In genomic region chr12:112590281-112590680, GRCh38 we compare ENCODE assay signal across 21 cellular contexts.
DNase-seq lines count a peak whose midpoint lies in the region; TF ChIP-seq lines count a peak whose summit lies in the region.
"Had no signal": no experiment of that assay in that cellular context is flagged by ENCODE, and none has a peak within 500 bp of the region (broad histone marks: within the 10 kb centered on the region; RNA-seq: fewer than 3 reads in every experiment).

No MANE protein-coding gene starts in this region.

- intact Hi-C loops in ovary (cut with DNase I), result no loop called here

- no peak overlapping the region for H2BK12ac ChIP-seq in H9 (ENCODE audit: insufficient read length, low read depth, low read length)

- H2BK15ac ChIP-seq in H9 (ENCODE audit: low read depth, low read length), result no peak overlapping the region

- no peaks in the 10 kb centered on the region; a peak in 1 of 7 replicates for H3K36me3 Mint-ChIP-seq in H9 (ENCODE audit: insufficient read depth in 1 of 3, low read depth in 3 of 3)
- H3K36me3 Mint-ChIP-seq: CD8-positive, alpha-beta T cell had no signal

- H3K56ac ChIP-seq in H9 (ENCODE audit: insufficient read length, low read depth, low read length), result no peak overlapping the region

- no peak overlapping the region for H3K4me3 Mint-ChIP-seq in H9
- H3K4me3 Mint-ChIP-seq: B cell; CD8-positive, alpha-beta T cell had no signal

- no peak overlapping the region for H3K18ac ChIP-seq in H9 (ENCODE audit: insufficient read length, low read depth, low read length)

- CTCF ChIA-PET in RWPE1 (lab: Yijun Ruan, JAX), result no interaction called here

- H3K9ac ChIP-seq in H9 (ENCODE audit: extremely low read depth, insufficient read length, low read length), result no peak overlapping the region

- no peaks in the 10 kb centered on the region for H3K79me2 ChIP-seq in H9 (ENCODE audit: insufficient read depth, low read length)

- H3K4me3 ChIP-seq in ovary (no peak overlapping the region), MG63 (no peak overlapping the region)
- H3K4me3 ChIP-seq: K562, SK-N-MC had no signal

- no peak overlapping the region for H3K4ac ChIP-seq in H9 (ENCODE audit: low read depth, low read length)

- H3K27me3 ChIP-seq in H9 (ENCODE audit: insufficient read depth, low read length) (peaks cover 64% of the 10 kb centered on the region), ovary (no peaks in the 10 kb centered on the region), MG63 (0 out of 2 replicates have a peak, but pooled peaks cover 2% of the 10 kb centered on the region)

- no peak for TF ChIP-seq POLR2A in ovary (IDR thresholded peaks at IDR 0.05)

- H2AK5ac ChIP-seq in H9 (ENCODE audit: insufficient read length, low read length), result no peak overlapping the region

- H3K36me3 ChIP-seq in ovary, result no peaks in the 10 kb centered on the region
- no peaks in the 10 kb centered on the region for H3K36me3 ChIP-seq in MG63

- H2BK120ac ChIP-seq in H9 (ENCODE audit: low read depth, low read length, poor library complexity, severe bottlenecking), result no peak overlapping the region

- no peak overlapping the region for H2BK20ac ChIP-seq in H9 (ENCODE audit: low read depth, low read length, poor library complexity, severe bottlenecking)

- H4K5ac ChIP-seq in H9 (ENCODE audit: insufficient read length, low read depth, low read length), result no peak overlapping the region

- no peak for TF ChIP-seq CTCF in H9 (conservative IDR thresholded peaks at IDR 0.05)
- TF ChIP-seq CTCF in RWPE1 (conservative IDR thresholded peaks at IDR 0.05; ENCODE audit: low read depth), result no peak
- TF ChIP-seq CTCF in ovary (IDR thresholded peaks at IDR 0.05), result no peak

- H3K4me1 ChIP-seq in H9 (ENCODE audit: insufficient read depth, low read length), result no peaks in the 10 kb centered on the region; the same call in 1 of the 2 replicates
- H3K4me1 ChIP-seq in ovary (ENCODE audit: insufficient read depth), result no peaks in the 10 kb centered on the region

- H3K79me1 ChIP-seq in H9 (ENCODE audit: insufficient read depth, low read depth, low read length, poor library complexity, severe bottlenecking), result no peaks in the 10 kb centered on the region

- H2BK5ac ChIP-seq in H9 (ENCODE audit: insufficient read length, low read length), result no peak overlapping the region

- no peak overlapping the region for H3K23ac ChIP-seq in H9 (ENCODE audit: insufficient read length, low read depth, low read length)

- H3K9me3 Mint-ChIP-seq in H9, result peaks cover 6 to 15% of the 10 kb centered on the region in 2 experiments; a peak in 3 of 5 replicates

- POLR2A ChIA-PET in RWPE1 (lab: Yijun Ruan, JAX; ENCODE audit: low non-redundant PET), result no interaction called here

- no peak overlapping the region for H3K27ac Mint-ChIP-seq in H9
- H3K27ac Mint-ChIP-seq: B cell; CD8-positive, alpha-beta T cell had no signal

- TF ChIP-seq EP300 in ovary (IDR thresholded peaks at IDR 0.05), result no peak

- peaks cover 5 to 22% of the 10 kb centered on the region in 2 experiments for H3K4me1 Mint-ChIP-seq in H9
- H3K4me1 Mint-ChIP-seq: B cell had no signal

- H3T11ph ChIP-seq in H9 (ENCODE audit: low read length), result no peak overlapping the region

- H4K8ac ChIP-seq in H9 (replicated peaks; ENCODE audit: insufficient read length, low read depth, low read length), result no peak overlapping the region

- DNase-seq in H9 (peak; percentile 77), RWPE1 (ENCODE audit: low spot score) (peak; percentile 8), iPS DF 4.7 (ENCODE audit: extremely low read depth, low spot score) (peak; percentile 68), ovary (no peak), MG63 (no peak), SIG-M5 (lab: John Stamatoyannopoulos, UW) (no peak)
- no peak for DNase-seq in activated CD8-positive, alpha-beta memory T cell treated with anti-CD3 and anti-CD28 coated beads for 24 hours
- DNase-seq: CD8-positive, alpha-beta T cell; DMS 273 treated with DMSO at 0.1 percent for 48 hours; DMS79 treated with DMSO at 0.1 percent for 48 hours; GOT3; Kasumi-1; NCI-H1105 treated with DMSO at 0.1 percent for 48 hours; NCI-H2029 treated with DMSO at 0.1 percent for 48 hours; NCI-H2227 treated with DMSO at 0.1 percent for 48 hours; NCI-H526 treated with DMSO at 0.1 percent for 48 hours; SHP77 treated with DMSO at 0.1 percent for 48 hours had no signal

- no peak overlapping the region for H3K14ac ChIP-seq in H9 (ENCODE audit: insufficient read depth, low read length)

- H3K4me2 ChIP-seq in H9 (ENCODE audit: insufficient read depth, insufficient read length, low read length), result no peak overlapping the region

- H3K23me2 ChIP-seq in H9 (ENCODE audit: insufficient read length, low read depth, low read length, poor library complexity, severe bottlenecking), result no peaks in the 10 kb centered on the region

- H4K20me1 ChIP-seq in H9 (ENCODE audit: control insufficient read depth, insufficient read depth, insufficient read length), result no peaks in the 10 kb centered on the region

- no peak overlapping the region for H2AFZ ChIP-seq in H9 (ENCODE audit: low read length)

- peaks cover 99% of the 10 kb centered on the region for H3K27me3 Mint-ChIP-seq in H9 (ENCODE audit: low read depth)

- no CpG with 5 or more reads among the region's 3 CpGs for WGBS in H9 (ENCODE audit: extremely low coverage, insufficient read length, low lambda C conversion rate)
- 9 to 25% (median 12%) methylated on average over 3 of the region's 3 CpGs for WGBS in ovary, 3 donors

- no peak overlapping the region for H4K91ac ChIP-seq in H9 (ENCODE audit: insufficient read length, low read depth, low read length)

- H3K27ac ChIP-seq in H9 (ENCODE audit: insufficient read length, low read depth, low read length) (no peak overlapping the region), RWPE1 (no peak overlapping the region), ovary (no peak overlapping the region)
- H3K27ac ChIP-seq: C4-2B, SK-N-MC had no signal

- H3K9me3 ChIP-seq in H9 (ENCODE audit: control insufficient read depth, low read depth, low read length) (no peaks in the 10 kb centered on the region), ovary (no peaks in the 10 kb centered on the region), MG63 (no peaks in the 10 kb centered on the region)

Comparison
In these comparisons a context has a peak if more than half of its experiments do, and no peak if none do; other contexts are left out.
1. DNase-seq: peak in H9 (single experiment), RWPE1 (single experiment) and iPS DF 4.7 (single experiment); none in ovary (0 of 5), MG63 (single experiment), activated CD8-positive, alpha-beta memory T cell treated with anti-CD3 and anti-CD28 coated beads for 24 hours (single experiment) and SIG-M5 (single experiment).